Comparison of ENCODE assay signal across 2 cellular contexts in the genomic region with DNA sequence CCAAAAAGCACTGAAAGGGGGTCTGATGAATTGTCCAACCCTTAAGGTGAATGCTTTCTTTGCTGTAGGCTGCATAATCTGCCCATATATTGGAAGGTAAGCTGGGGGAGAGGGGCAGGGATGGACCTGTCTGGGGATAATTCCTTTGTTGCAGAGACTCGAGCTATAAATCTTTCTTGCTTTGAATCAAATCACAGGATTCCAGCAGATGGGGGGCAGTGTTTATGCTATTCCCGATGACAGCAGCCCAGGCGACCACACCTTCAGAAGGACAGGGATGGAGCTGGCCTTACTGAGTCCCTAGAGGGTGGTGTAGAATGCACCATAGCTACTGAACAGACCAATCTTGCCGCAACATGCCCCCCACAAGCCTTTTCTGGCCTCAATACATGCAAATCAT.
TF ChIP-seq lines count a peak whose summit lies in the region.

No MANE protein-coding gene starts in this region.

TF ChIP-seq in SK-N-SH, 30 proteins besides CTCF, POLR2A, EP300 and RAD21 (continued from another document):
- TF ChIP-seq, protein P1, sequence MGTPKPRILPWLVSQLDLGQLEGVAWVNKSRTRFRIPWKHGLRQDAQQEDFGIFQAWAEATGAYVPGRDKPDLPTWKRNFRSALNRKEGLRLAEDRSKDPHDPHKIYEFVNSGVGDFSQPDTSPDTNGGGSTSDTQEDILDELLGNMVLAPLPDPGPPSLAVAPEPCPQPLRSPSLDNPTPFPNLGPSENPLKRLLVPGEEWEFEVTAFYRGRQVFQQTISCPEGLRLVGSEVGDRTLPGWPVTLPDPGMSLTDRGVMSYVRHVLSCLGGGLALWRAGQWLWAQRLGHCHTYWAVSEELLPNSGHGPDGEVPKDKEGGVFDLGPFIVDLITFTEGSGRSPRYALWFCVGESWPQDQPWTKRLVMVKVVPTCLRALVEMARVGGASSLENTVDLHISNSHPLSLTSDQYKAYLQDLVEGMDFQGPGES (IDR thresholded peaks at IDR 0.05; ENCODE audit: low read depth, low read length) = no peak
- TF ChIP-seq FOSL2 (IDR thresholded peaks at IDR 0.05; ENCODE audit: borderline replicate concordance, low read depth) = no peak
- TF ChIP-seq RFX5 (IDR thresholded peaks at IDR 0.05; ENCODE audit: low read length) = no peak

TF ChIP-seq in SK-N-SH treated with all-trans-retinoic acid at 6 μM for 48 hours, 23 proteins besides CTCF, POLR2A, EP300 and RAD21 (continued from another document):
- TF ChIP-seq, protein P2, sequence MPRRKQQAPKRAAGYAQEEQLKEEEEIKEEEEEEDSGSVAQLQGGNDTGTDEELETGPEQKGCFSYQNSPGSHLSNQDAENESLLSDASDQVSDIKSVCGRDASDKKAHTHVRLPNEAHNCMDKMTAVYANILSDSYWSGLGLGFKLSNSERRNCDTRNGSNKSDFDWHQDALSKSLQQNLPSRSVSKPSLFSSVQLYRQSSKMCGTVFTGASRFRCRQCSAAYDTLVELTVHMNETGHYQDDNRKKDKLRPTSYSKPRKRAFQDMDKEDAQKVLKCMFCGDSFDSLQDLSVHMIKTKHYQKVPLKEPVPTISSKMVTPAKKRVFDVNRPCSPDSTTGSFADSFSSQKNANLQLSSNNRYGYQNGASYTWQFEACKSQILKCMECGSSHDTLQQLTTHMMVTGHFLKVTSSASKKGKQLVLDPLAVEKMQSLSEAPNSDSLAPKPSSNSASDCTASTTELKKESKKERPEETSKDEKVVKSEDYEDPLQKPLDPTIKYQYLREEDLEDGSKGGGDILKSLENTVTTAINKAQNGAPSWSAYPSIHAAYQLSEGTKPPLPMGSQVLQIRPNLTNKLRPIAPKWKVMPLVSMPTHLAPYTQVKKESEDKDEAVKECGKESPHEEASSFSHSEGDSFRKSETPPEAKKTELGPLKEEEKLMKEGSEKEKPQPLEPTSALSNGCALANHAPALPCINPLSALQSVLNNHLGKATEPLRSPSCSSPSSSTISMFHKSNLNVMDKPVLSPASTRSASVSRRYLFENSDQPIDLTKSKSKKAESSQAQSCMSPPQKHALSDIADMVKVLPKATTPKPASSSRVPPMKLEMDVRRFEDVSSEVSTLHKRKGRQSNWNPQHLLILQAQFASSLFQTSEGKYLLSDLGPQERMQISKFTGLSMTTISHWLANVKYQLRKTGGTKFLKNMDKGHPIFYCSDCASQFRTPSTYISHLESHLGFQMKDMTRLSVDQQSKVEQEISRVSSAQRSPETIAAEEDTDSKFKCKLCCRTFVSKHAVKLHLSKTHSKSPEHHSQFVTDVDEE (CRISPR knock-in tag; IDR thresholded peaks at IDR 0.05) = no peak
- TF ChIP-seq RARB (CRISPR knock-in tag; IDR thresholded peaks at IDR 0.05) (no peak), SNAI2 (CRISPR knock-in tag; IDR thresholded peaks at IDR 0.05) (no peak), ZNF70 (CRISPR knock-in tag; IDR thresholded peaks at IDR 0.05) (no peak), ZNF565 (CRISPR knock-in tag; conservative IDR thresholded peaks at IDR 0.05; ENCODE audit: low read depth) (no peak), ZFP30 (CRISPR knock-in tag; IDR thresholded peaks at IDR 0.05) (no peak), GLIS3 (CRISPR knock-in tag; IDR thresholded peaks at IDR 0.05) (no peak), TOX (CRISPR knock-in tag; IDR thresholded peaks at IDR 0.05; ENCODE audit: borderline replicate concordance) (no peak), ISL1 (CRISPR knock-in tag; IDR thresholded peaks at IDR 0.05) (no peak), ZFP3 (CRISPR knock-in tag; IDR thresholded peaks at IDR 0.05) (no peak), ARNTL (CRISPR knock-in tag; IDR thresholded peaks at IDR 0.05; ENCODE audit: borderline replicate concordance, low read depth) (no peak), BACH2 (CRISPR knock-in tag; IDR thresholded peaks at IDR 0.05; ENCODE audit: borderline replicate concordance) (no peak)
- TF ChIP-seq, protein P3, sequence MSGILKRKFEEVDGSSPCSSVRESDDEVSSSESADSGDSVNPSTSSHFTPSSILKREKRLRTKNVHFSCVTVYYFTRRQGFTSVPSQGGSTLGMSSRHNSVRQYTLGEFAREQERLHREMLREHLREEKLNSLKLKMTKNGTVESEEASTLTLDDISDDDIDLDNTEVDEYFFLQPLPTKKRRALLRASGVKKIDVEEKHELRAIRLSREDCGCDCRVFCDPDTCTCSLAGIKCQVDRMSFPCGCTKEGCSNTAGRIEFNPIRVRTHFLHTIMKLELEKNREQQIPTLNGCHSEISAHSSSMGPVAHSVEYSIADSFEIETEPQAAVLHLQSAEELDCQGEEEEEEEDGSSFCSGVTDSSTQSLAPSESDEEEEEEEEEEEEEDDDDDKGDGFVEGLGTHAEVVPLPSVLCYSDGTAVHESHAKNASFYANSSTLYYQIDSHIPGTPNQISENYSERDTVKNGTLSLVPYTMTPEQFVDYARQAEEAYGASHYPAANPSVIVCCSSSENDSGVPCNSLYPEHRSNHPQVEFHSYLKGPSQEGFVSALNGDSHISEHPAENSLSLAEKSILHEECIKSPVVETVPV (CRISPR knock-in tag; IDR thresholded peaks at IDR 0.05) = no peak
- TF ChIP-seq, protein P4, sequence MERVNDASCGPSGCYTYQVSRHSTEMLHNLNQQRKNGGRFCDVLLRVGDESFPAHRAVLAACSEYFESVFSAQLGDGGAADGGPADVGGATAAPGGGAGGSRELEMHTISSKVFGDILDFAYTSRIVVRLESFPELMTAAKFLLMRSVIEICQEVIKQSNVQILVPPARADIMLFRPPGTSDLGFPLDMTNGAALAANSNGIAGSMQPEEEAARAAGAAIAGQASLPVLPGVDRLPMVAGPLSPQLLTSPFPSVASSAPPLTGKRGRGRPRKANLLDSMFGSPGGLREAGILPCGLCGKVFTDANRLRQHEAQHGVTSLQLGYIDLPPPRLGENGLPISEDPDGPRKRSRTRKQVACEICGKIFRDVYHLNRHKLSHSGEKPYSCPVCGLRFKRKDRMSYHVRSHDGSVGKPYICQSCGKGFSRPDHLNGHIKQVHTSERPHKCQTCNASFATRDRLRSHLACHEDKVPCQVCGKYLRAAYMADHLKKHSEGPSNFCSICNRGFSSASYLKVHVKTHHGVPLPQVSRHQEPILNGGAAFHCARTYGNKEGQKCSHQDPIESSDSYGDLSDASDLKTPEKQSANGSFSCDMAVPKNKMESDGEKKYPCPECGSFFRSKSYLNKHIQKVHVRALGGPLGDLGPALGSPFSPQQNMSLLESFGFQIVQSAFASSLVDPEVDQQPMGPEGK (CRISPR knock-in tag; IDR thresholded peaks at IDR 0.05; ENCODE audit: borderline replicate concordance) = no peak
- TF ChIP-seq, protein P5, sequence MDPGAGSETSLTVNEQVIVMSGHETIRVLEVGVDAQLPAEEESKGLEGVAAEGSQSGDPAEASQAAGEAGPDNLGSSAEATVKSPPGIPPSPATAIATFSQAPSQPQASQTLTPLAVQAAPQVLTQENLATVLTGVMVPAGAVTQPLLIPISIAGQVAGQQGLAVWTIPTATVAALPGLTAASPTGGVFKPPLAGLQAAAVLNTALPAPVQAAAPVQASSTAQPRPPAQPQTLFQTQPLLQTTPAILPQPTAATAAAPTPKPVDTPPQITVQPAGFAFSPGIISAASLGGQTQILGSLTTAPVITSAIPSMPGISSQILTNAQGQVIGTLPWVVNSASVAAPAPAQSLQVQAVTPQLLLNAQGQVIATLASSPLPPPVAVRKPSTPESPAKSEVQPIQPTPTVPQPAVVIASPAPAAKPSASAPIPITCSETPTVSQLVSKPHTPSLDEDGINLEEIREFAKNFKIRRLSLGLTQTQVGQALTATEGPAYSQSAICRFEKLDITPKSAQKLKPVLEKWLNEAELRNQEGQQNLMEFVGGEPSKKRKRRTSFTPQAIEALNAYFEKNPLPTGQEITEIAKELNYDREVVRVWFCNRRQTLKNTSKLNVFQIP (CRISPR knock-in tag; IDR thresholded peaks at IDR 0.05; ENCODE audit: borderline replicate concordance, low read depth) = no peak
